In the genomic region with DNA sequence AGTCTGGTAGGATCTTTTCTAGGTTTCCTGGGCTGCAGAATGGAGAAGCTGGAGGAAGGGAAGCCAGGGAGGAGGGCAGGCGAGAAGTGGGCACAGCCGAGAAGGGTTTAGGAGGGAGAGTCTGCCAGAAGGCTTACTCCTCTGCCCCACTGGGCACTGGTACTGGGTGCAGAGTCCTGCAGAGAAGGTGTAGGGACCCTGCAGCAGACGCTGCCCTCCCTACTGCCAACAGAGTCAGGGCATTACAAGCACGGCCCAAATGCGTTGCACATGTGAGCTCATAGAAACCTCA, we compare ENCODE assay signal across 8 cellular contexts. TPM values are rescaled to one million over a fixed set of nuclear protein-coding genes. Genes with fewer than 3 reads are reported as not detected.
DNase-seq lines count a peak whose midpoint lies in the region; ATAC-seq and TF ChIP-seq lines count a peak whose summit lies in the region.

No MANE protein-coding gene starts in this region.

- peak overlapping the region; percentile 77; the same call in 1 of the 2 replicates for H2AFZ ChIP-seq in PC-9

- no peaks in the 10 kb centered on the region for H3F3A ChIP-seq in PC-9 (ENCODE audit: insufficient read depth, low read depth)

- peak overlapping the region; percentile 74; the same call in 1 of the 2 replicates for H3K9ac ChIP-seq in ES-I3 (ENCODE audit: low read depth, low read length)

- peak overlapping the region; percentile 93 for H3K4me2 ChIP-seq in PC-9

- TF ChIP-seq CTCF in PC-9 (conservative IDR thresholded peaks at IDR 0.05), result no peak
- no peak for TF ChIP-seq CTCF in psoas muscle (IDR thresholded peaks at IDR 0.05)

- POLR2A ChIA-PET in PC-9 (lab: Charles Lee; ENCODE audit: unreplicated experiment), result interaction anchor here (0.6 kb wide), 2 partner anchors 12 to 43 kb away, joined by 4 to 8 read pairs; no protein-coding TSS in a partner anchor

- intact Hi-C loops in PC-9 (cut with micrococcal nuclease; ENCODE audit: unreplicated experiment) (loop anchor here (10.0 kb wide), 1 partner anchor 88 kb away; no protein-coding TSS in a partner anchor), psoas muscle (cut with DNase I) (loop anchor here in 1 of 2 donors (10.0 kb wide), 1 partner anchor 252 kb away; no protein-coding TSS in a partner anchor)

- no TSS peak for BruUV-seq in PC-9 (replicated peaks; lab: Mats Ljungman, UMichigan)

- no peaks in the 10 kb centered on the region for H3K79me2 ChIP-seq in PC-9 (ENCODE audit: low read depth)

- H3K36me3 ChIP-seq in ES-I3 (ENCODE audit: insufficient read depth, low read length), result no peaks in the 10 kb centered on the region
- H3K36me3 ChIP-seq in PC-9 (ENCODE audit: low read depth), result no peaks in the 10 kb centered on the region
- H3K36me3 ChIP-seq in psoas muscle (ENCODE audit: insufficient read depth in 1 of 2, low read depth in 1 of 2), result no peaks in the 10 kb centered on the region

- CTCF ChIA-PET in PC-9 (lab: Charles Lee), result interaction anchor here (0.5 kb wide), 1 partner anchor 92 kb away, joined by 4 read pairs; no protein-coding TSS in a partner anchor

- no peaks in the 10 kb centered on the region for H3K9me3 ChIP-seq in ES-I3 (ENCODE audit: control insufficient read depth, insufficient read depth, low read length)
- H3K9me3 ChIP-seq in PC-9 (ENCODE audit: insufficient read depth, low read depth), result no peaks in the 10 kb centered on the region
- H3K9me3 ChIP-seq in psoas muscle, result no peaks in the 10 kb centered on the region

- H4K20me1 ChIP-seq in PC-9 (ENCODE audit: insufficient read depth), result no peaks in the 10 kb centered on the region

- ATAC-seq in esophagus mucosa, result peak; percentile 2
- peak in 1 of 4 donors; percentile 2 for ATAC-seq in psoas muscle
- no peak for ATAC-seq in GM18909 (IDR thresholded peaks at IDR 0.05; ENCODE audit: poor library complexity, unreplicated experiment)

- H3K4me1 ChIP-seq in ES-I3 (ENCODE audit: insufficient read depth, low read length) (peaks cover 5% of the 10 kb centered on the region), PC-9 (replicated peaks; ENCODE audit: insufficient read depth) (peaks cover 12% of the 10 kb centered on the region), psoas muscle (peaks cover 10% of the 10 kb centered on the region)

- no peak overlapping the region for H3K27ac ChIP-seq in PC-9
- peak overlapping the region; percentile 71 for H3K27ac ChIP-seq in psoas muscle

- no peaks in the 10 kb centered on the region for H3K9me2 ChIP-seq in PC-9 (ENCODE audit: insufficient read depth)

- H3K4me3 ChIP-seq in PC-9 (peak overlapping the region; percentile 98; the same call in 1 of the 2 replicates), psoas muscle (peak overlapping the region; percentile 88)

- 65 to 68% (median 66%) methylated on average over 5 of the region's 5 CpGs for WGBS in psoas muscle, 3 donors

- H3K27me3 ChIP-seq in PC-9 (ENCODE audit: insufficient read depth, low read depth) (peaks cover 24% of the 10 kb centered on the region), psoas muscle (ENCODE audit: insufficient read depth in 3 of 3, low read length in 2 of 3) (no peaks in the 10 kb centered on the region)

- DNase-seq in PC-9 (no peak), psoas muscle (no peak), NCI-H748 treated with DMSO at 0.1 percent for 48 hours (lab: John Stamatoyannopoulos, UW) (no peak), SIG-M5 treated with dmso at 0.1 percent for 504 hours (lab: John Stamatoyannopoulos, UW; ENCODE audit: unreplicated experiment) (no peak), UCSD-AML1 (lab: John Stamatoyannopoulos, UW; ENCODE audit: unreplicated experiment) (no peak)

RNA-seq across cellular contexts. Expression of a gene that starts 0.7 kb away (rescaled TPM):
- total RNA-seq in PC-9 (2021) (64.9 and 71.0 TPM in 2 replicates), esophagus mucosa (52.4 TPM), psoas muscle (10 to 100 TPM; 26.3 to 37.1 (median 35.6) TPM)
- 10 to 100 TPM; 34.2 to 40.2 (median 35.1) TPM for polyA plus RNA-seq in psoas muscle
